In genomic region chr18:2655954-2656236, GRCh38 we compare ENCODE assay signal across 1 cellular context.
TF ChIP-seq lines count a peak whose summit lies in the region.

No MANE protein-coding gene starts in this region.

TF ChIP-seq in IMR-90, 13 proteins besides CTCF, POLR2A, EP300 and RAD21 (continued from another document):
- TF ChIP-seq USF2 (IDR thresholded peaks at IDR 0.05; ENCODE audit: low read depth, low read length) (no peak), MAFK (IDR thresholded peaks at IDR 0.05; ENCODE audit: low read depth, low read length) (no peak), RCOR1 (IDR thresholded peaks at IDR 0.05; ENCODE audit: insufficient replicate concordance, low read length) (no peak), MXI1 (IDR thresholded peaks at IDR 0.05; ENCODE audit: borderline replicate concordance, low read depth, low read length) (no peak), CEBPB (IDR thresholded peaks at IDR 0.05; ENCODE audit: low read depth, low read length) (no peak), SMC3 (IDR thresholded peaks at IDR 0.05; ENCODE audit: low read depth, low read length) (no peak)
